37 cellular contexts compared by ENCODE assay signal in the genomic region with DNA sequence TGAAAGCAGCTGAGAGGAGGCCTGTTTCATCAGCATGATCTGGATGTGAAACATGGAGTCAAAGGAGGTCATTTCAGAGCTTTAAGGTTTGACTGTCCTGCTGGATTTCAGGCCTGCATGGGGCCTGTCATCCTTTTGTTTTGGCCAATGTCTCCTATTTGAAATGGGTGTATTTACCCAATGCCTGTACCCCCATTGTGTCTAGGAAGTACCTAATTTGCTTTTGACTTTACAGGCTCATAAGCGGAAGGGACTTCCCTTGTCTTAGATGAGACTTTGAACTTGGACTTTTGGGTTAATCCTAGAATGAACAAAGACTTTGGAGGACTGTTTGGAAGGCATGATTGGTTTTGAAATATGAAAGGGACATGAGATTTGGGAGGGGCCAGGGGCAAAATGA. TPM values are rescaled to one million over a fixed set of nuclear protein-coding genes. Genes with fewer than 3 reads are reported as not detected.
"Had no signal": no experiment of that assay in that cellular context is flagged by ENCODE, and none has a peak within 500 bp of the region (broad histone marks: within the 10 kb centered on the region; RNA-seq: fewer than 3 reads in every experiment).

No MANE protein-coding gene starts in this region.

- ATAC-seq: activated naive CD4-positive, alpha-beta T cell treated with anti-CD3 and anti-CD28 coated beads, Interleukin-2, amount 50 U/mL, for 72 hours; activated naive CD8-positive, alpha-beta T cell treated with anti-CD3 and anti-CD28 coated beads, Interleukin-2, amount 50 U/mL, for 24 hours; activated T-cell treated with anti-CD3 and anti-CD28 coated beads, Interleukin-2, amount 50 U/mL, for 4 hours; activated T-cell treated with anti-CD3 and anti-CD28 coated beads, Interleukin-2, amount 50 U/mL, for 72 hours; activated T-helper 17 cell treated with anti-CD3 and anti-CD28 coated beads, Interleukin-2, amount 50 U/mL, for 72 hours; body of pancreas had no signal

- H3K4me1 ChIP-seq: adrenal gland, ascending aorta, body of pancreas, breast epithelium had no signal

- DNase-seq: activated effector memory CD4-positive, alpha-beta T cell treated with anti-CD3 and anti-CD28 coated beads, Interleukin-2, amount 50 U/mL, for 16 hours; activated effector memory CD4-positive, alpha-beta T cell treated with Interleukin-2 at 50 U/mL for 16 hours; activated gamma-delta T cell; activated gamma-delta T cell treated with Interleukin-2 at 50 U/mL for 16 hours; activated naive CD4-positive, alpha-beta T cell; activated naive CD4-positive, alpha-beta T cell treated with anti-CD3 and anti-CD28 coated beads for 36 hours; activated naive CD4-positive, alpha-beta T cell treated with anti-CD3 and anti-CD28 coated beads, Interleukin-2, amount 10 ng/mL, durations not matched to agents 7 days and 5 days; activated naive CD4-positive, alpha-beta T cell treated with anti-CD3 and anti-CD28 coated beads, Interleukin-2, amount 50 U/mL, for 16 hours; activated naive CD4-positive, alpha-beta T cell treated with Interleukin-2 at 50 U/mL for 16 hours; activated naive CD8-positive, alpha-beta T cell treated with anti-CD3 and anti-CD28 coated beads for 36 hours; activated naive CD8-positive, alpha-beta T cell treated with anti-CD3 and anti-CD28 coated beads, Interleukin-2, amount 10 ng/mL, durations not matched to agents 7 days and 5 days; activated naive CD8-positive, alpha-beta T cell treated with anti-CD3 and anti-CD28 coated beads, Interleukin-2, amount 50 U/mL, for 24 hours; activated T-cell treated with anti-CD3 and anti-CD28 coated beads, Interleukin-2, amount 50 U/mL, for 1 hour; activated T-cell treated with anti-CD3 and anti-CD28 coated beads, Interleukin-2, amount 50 U/mL, for 24 hours; activated T-cell treated with anti-CD3 and anti-CD28 coated beads, Interleukin-2, amount 50 U/mL, for 4 hours; activated T-cell treated with anti-CD3 and anti-CD28 coated beads, Interleukin-2, amount 50 U/mL, for 48 hours; activated T-cell treated with anti-CD3 and anti-CD28 coated beads, Interleukin-2, amount 50 U/mL, for 72 hours; adrenal gland; amniotic stem cell; amygdala; anterior cingulate cortex; aorta; body of pancreas; brain microvascular endothelial cell; caudate nucleus; central memory CD4-positive, alpha-beta T cell; cerebellar nuclear complex had no signal

- H3K9me3 ChIP-seq: adrenal gland, ascending aorta, body of pancreas had no signal

- H3K4me3 ChIP-seq: adrenal gland, ascending aorta, body of pancreas, breast epithelium, cardiac muscle cell had no signal

- H3K27me3 ChIP-seq: adrenal gland, ascending aorta, body of pancreas, brain microvascular endothelial cell, breast epithelium, cardiac muscle cell had no signal

- H3K27ac ChIP-seq: adrenal gland, ascending aorta, body of pancreas, brain microvascular endothelial cell, breast epithelium, cardiac muscle cell had no signal

- FAIRE-seq: astrocyte, bronchial epithelial cell had no signal

- H3K36me3 ChIP-seq: adrenal gland, ascending aorta, brain microvascular endothelial cell, breast epithelium, cardiac muscle cell had no signal

RNA-seq across cellular contexts. Expression of a gene that starts 19.3 kb away (rescaled TPM):
- total RNA-seq: activated naive CD4-positive, alpha-beta T cell treated with anti-CD3 and anti-CD28 coated beads for 36 hours; activated naive CD4-positive, alpha-beta T cell treated with anti-CD3 and anti-CD28 coated beads, Interleukin-2, amount 50 U/mL, for 72 hours; activated naive CD8-positive, alpha-beta T cell treated with anti-CD3 and anti-CD28 coated beads for 36 hours; activated naive CD8-positive, alpha-beta T cell treated with anti-CD3 and anti-CD28 coated beads, Interleukin-2, amount 10 ng/mL, durations not matched to agents 7 days and 5 days; activated T-cell treated with anti-CD3 and anti-CD28 coated beads, Interleukin-2, amount 50 U/mL, for 4 hours; activated T-cell treated with anti-CD3 and anti-CD28 coated beads, Interleukin-2, amount 50 U/mL, for 72 hours; activated T-helper 1 cell treated with anti-CD3 and anti-CD28 coated beads, Interleukin-12 subunit alpha, Interleukin-12 subunit beta, Interleukin-2, Interleukin-4 antibody, amounts not matched to agents 30 ng/mL and 10 ng/mL and 1 ng/mL, durations not matched to agents 14 hours and 24 hours and 36 hours; activated T-helper 17 cell treated with anti-CD3 and anti-CD28 coated beads, Interleukin-2, amount 50 U/mL, for 72 hours; activated T-helper 2 cell treated with anti-CD3 and anti-CD28 coated beads, Interferon-gamma antibody, Interleukin-2, Interleukin-4, amounts not matched to agents 10 μg/mL and 5 μg/mL and 100 μg/mL, durations not matched to agents 14 hours and 24 hours and 36 hours; ascending aorta; cardiac septum had no signal
- polyA plus RNA-seq: aorta had no signal
